Comparison of ENCODE assay signal across 1 cellular context in genomic region chr9:77513457-77513856, GRCh38.
TF ChIP-seq lines count a peak whose summit lies in the region.

No MANE protein-coding gene starts in this region.

TF ChIP-seq in WTC11, 78 proteins besides CTCF, POLR2A, EP300 and RAD21 (continued from another document):
- TF ChIP-seq TEAD4 (CRISPR knock-in tag; IDR thresholded peaks at IDR 0.05) (no peak), OVOL2 (CRISPR knock-in tag; IDR thresholded peaks at IDR 0.05; ENCODE audit: borderline replicate concordance) (no peak), NR2C2 (CRISPR knock-in tag; IDR thresholded peaks at IDR 0.05) (no peak), RORB (CRISPR knock-in tag; IDR thresholded peaks at IDR 0.05) (no peak), EMX1 (CRISPR knock-in tag; IDR thresholded peaks at IDR 0.05) (no peak), HMGA2 (CRISPR knock-in tag; IDR thresholded peaks at IDR 0.05) (no peak), ZNF138 (CRISPR knock-in tag; conservative IDR thresholded peaks at IDR 0.05) (no peak), ZNF232 (CRISPR knock-in tag; IDR thresholded peaks at IDR 0.05) (no peak), SOX15 (CRISPR knock-in tag; IDR thresholded peaks at IDR 0.05) (no peak)
- TF ChIP-seq, protein P1, sequence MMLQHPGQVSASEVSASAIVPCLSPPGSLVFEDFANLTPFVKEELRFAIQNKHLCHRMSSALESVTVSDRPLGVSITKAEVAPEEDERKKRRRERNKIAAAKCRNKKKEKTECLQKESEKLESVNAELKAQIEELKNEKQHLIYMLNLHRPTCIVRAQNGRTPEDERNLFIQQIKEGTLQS (CRISPR knock-in tag; conservative IDR thresholded peaks at IDR 0.05) = no peak
- TF ChIP-seq, protein P2, sequence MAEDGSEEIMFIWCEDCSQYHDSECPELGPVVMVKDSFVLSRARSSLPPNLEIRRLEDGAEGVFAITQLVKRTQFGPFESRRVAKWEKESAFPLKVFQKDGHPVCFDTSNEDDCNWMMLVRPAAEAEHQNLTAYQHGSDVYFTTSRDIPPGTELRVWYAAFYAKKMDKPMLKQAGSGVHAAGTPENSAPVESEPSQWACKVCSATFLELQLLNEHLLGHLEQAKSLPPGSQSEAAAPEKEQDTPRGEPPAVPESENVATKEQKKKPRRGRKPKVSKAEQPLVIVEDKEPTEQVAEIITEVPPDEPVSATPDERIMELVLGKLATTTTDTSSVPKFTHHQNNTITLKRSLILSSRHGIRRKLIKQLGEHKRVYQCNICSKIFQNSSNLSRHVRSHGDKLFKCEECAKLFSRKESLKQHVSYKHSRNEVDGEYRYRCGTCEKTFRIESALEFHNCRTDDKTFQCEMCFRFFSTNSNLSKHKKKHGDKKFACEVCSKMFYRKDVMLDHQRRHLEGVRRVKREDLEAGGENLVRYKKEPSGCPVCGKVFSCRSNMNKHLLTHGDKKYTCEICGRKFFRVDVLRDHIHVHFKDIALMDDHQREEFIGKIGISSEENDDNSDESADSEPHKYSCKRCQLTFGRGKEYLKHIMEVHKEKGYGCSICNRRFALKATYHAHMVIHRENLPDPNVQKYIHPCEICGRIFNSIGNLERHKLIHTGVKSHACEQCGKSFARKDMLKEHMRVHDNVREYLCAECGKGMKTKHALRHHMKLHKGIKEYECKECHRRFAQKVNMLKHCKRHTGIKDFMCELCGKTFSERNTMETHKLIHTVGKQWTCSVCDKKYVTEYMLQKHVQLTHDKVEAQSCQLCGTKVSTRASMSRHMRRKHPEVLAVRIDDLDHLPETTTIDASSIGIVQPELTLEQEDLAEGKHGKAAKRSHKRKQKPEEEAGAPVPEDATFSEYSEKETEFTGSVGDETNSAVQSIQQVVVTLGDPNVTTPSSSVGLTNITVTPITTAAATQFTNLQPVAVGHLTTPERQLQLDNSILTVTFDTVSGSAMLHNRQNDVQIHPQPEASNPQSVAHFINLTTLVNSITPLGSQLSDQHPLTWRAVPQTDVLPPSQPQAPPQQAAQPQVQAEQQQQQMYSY (CRISPR knock-in tag; IDR thresholded peaks at IDR 0.05) = no peak
